29 cellular contexts compared by ENCODE assay signal in genomic region chr1:28002600-28002999, GRCh38.
"Had no signal": no experiment of that assay in that cellular context is flagged by ENCODE, and none has a peak within 500 bp of the region (broad histone marks: within the 10 kb centered on the region; RNA-seq: fewer than 3 reads in every experiment).

No MANE protein-coding gene starts in this region.

- H3K4me3 ChIP-seq: colonic mucosa, coronary artery, dorsolateral prefrontal cortex, esophagus muscularis mucosa, esophagus squamous epithelium, gastrocnemius medialis, gastroesophageal sphincter, heart left ventricle, heart right ventricle, hepatocyte had no signal

- DNase-seq: colonic mucosa; cortex of kidney; dermis blood vessel endothelial cell; dorsolateral prefrontal cortex; effector CD4-positive, alpha-beta T cell; effector CD8-positive, alpha-beta T cell; effector memory CD4-positive, alpha-beta T cell; effector memory CD8-positive, alpha-beta T cell; endodermal cell; esophagus squamous epithelium; foreskin fibroblast; foreskin keratinocyte; foreskin melanocyte; gastrocnemius medialis; glutamatergic neuron; head of caudate nucleus; heart left ventricle; heart right ventricle had no signal

- H3K27ac ChIP-seq: colonic mucosa, coronary artery, dorsolateral prefrontal cortex, epithelial cell of prostate, esophagus muscularis mucosa, esophagus squamous epithelium, foreskin keratinocyte, gastrocnemius medialis, gastroesophageal sphincter, heart left ventricle, heart right ventricle, hepatocyte had no signal

- FAIRE-seq: colon, endometrium, endothelial cell of umbilical vein, frontal cortex had no signal

- H3K4me1 Mint-ChIP-seq: endodermal cell had no signal

- H3K9me3 ChIP-seq: colonic mucosa, esophagus muscularis mucosa, esophagus squamous epithelium, gastrocnemius medialis, gastroesophageal sphincter, heart left ventricle, heart right ventricle had no signal

- H3K27ac Mint-ChIP-seq: dendritic cell treated with granulocyte-macrophage colony-stimulating factor and Interleukin-4, amounts not matched to agents 40 ng/mL and 50 ng/mL, for 4 days; effector memory CD8-positive, alpha-beta T cell; endodermal cell had no signal

- ATAC-seq: effector memory CD8-positive, alpha-beta T cell; esophagus mucosa; foreskin keratinocyte; gastrocnemius medialis; gastroesophageal sphincter; heart left ventricle; heart right ventricle had no signal

- H3K4me1 ChIP-seq: colonic mucosa, esophagus muscularis mucosa, esophagus squamous epithelium, foreskin keratinocyte, gastrocnemius medialis, gastroesophageal sphincter, heart left ventricle had no signal

- H2AFZ ChIP-seq: hepatocyte had no signal

- H3K9me3 Mint-ChIP-seq: dendritic cell treated with granulocyte-macrophage colony-stimulating factor and Interleukin-4, amounts not matched to agents 40 ng/mL and 50 ng/mL, for 4 days; effector memory CD8-positive, alpha-beta T cell; endodermal cell had no signal

- H3K4me3 Mint-ChIP-seq: dendritic cell treated with granulocyte-macrophage colony-stimulating factor and Interleukin-4, amounts not matched to agents 40 ng/mL and 50 ng/mL, for 4 days; effector memory CD8-positive, alpha-beta T cell; endodermal cell had no signal

- H3K79me2 ChIP-seq: hepatocyte had no signal

- H3K4me2 ChIP-seq: hepatocyte had no signal

- H3K27me3 Mint-ChIP-seq: dendritic cell treated with granulocyte-macrophage colony-stimulating factor and Interleukin-4, amounts not matched to agents 40 ng/mL and 50 ng/mL, for 4 days; effector memory CD8-positive, alpha-beta T cell had no signal

- H3K27me3 ChIP-seq: colonic mucosa, dorsolateral prefrontal cortex, esophagus muscularis mucosa, esophagus squamous epithelium, foreskin keratinocyte, gastrocnemius medialis, gastroesophageal sphincter, heart left ventricle, heart right ventricle, hepatocyte had no signal

- H3K36me3 ChIP-seq: colonic mucosa had no signal
